ENCODE assay signal across 34 cellular contexts in the genomic region with DNA sequence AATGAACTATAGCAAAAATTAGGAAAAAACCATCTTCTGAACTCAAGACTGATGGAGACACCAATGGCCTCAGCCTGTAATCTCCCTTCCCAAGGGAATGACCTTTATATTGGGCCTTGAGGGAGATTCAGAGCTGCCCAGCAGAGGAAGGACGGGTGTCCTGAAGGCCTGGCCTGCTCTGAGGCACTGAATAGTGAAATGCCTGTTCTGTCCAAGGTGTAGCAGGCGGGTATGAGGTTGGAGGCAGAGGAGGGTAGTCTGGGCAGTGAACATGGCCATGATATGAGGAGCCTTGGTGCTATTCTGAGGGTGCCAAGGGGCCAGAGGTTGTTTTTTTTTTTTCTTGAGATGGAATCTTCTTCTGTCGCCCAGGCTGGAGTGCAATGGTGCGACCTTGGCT. TPM values are rescaled to one million over a fixed set of nuclear protein-coding genes. Genes with fewer than 3 reads are reported as not detected.
"Had no signal": no experiment of that assay in that cellular context is flagged by ENCODE, and none has a peak within 500 bp of the region (broad histone marks: within the 10 kb centered on the region; RNA-seq: fewer than 3 reads in every experiment).

No MANE protein-coding gene starts in this region.

- H3K4me3 Mint-ChIP-seq: activated CD4-positive, alpha-beta memory T cell treated with anti-CD3 and anti-CD28 coated beads, Interleukin-2, amount 10 ng/mL, durations not matched to agents 7 days and 5 days; activated naive CD4-positive, alpha-beta T cell treated with anti-CD3 and anti-CD28 coated beads for 36 hours; activated T-cell treated with anti-CD3 and anti-CD28 coated beads, Interleukin-2, amount 50 U/mL, for 24 hours had no signal

- H3K27me3 ChIP-seq: adrenal gland, body of pancreas, breast epithelium, MG63, Peyer's patch had no signal

- FAIRE-seq: astrocyte had no signal

- H3K36me3 ChIP-seq: adrenal gland, breast epithelium, MG63, Peyer's patch, WERI-Rb-1 had no signal

- H3K27ac ChIP-seq: adrenal gland, body of pancreas, breast epithelium, Peyer's patch, WERI-Rb-1 had no signal

- DNase-seq: activated CD4-positive, alpha-beta memory T cell treated with anti-CD3 and anti-CD28 coated beads, Interleukin-2, amount 10 ng/mL, durations not matched to agents 7 days and 5 days; activated CD4-positive, alpha-beta T cell treated with anti-CD3 and anti-CD28 coated beads for 1 hour; activated CD4-positive, alpha-beta T cell treated with anti-CD3 and anti-CD28 coated beads for 48 hours; activated CD4-positive, CD25-positive, alpha-beta regulatory T cell; activated gamma-delta T cell treated with Interleukin-2 at 50 U/mL for 16 hours; activated naive CD4-positive, alpha-beta T cell treated with anti-CD3 and anti-CD28 coated beads for 36 hours; activated T-cell treated with anti-CD3 and anti-CD28 coated beads, Interleukin-2, amount 50 U/mL, for 24 hours; adrenal gland; body of pancreas; caudate nucleus; Kasumi-1; KG1; MG63; MV-4-11; NCI-H1092; NCI-H1436 treated with DMSO at 0.1 percent for 48 hours; NCI-H1694 treated with DMSO at 0.1 percent for 48 hours; NCI-H2029; NCI-H510A; NCI-H526; NCI-H748 treated with DMSO at 0.1 percent for 48 hours; NK-92 treated with Interleukin-12 subunit alpha and Interleukin-12 subunit beta, amount 100 ng/mL, for 24 hours; PC-3; RPMI8226; T1000; WERI-Rb-1 had no signal

- H3K4me1 ChIP-seq: adrenal gland, body of pancreas, breast epithelium, Peyer's patch had no signal

- H3K9me3 ChIP-seq: adrenal gland, body of pancreas, Peyer's patch had no signal

- H3K4me1 Mint-ChIP-seq: activated CD4-positive, alpha-beta memory T cell treated with anti-CD3 and anti-CD28 coated beads, Interleukin-2, amount 10 ng/mL, durations not matched to agents 7 days and 5 days had no signal

- ATAC-seq: activated naive CD4-positive, alpha-beta T cell treated with anti-CD3 and anti-CD28 coated beads, Interleukin-2, amount 50 U/mL, for 72 hours; body of pancreas; PC-3; Right ventricle myocardium inferior had no signal

- H3K4me3 ChIP-seq: adrenal gland, body of pancreas, breast epithelium, MG63, Peyer's patch had no signal

- H3K27ac Mint-ChIP-seq: activated CD4-positive, alpha-beta memory T cell treated with anti-CD3 and anti-CD28 coated beads, Interleukin-2, amount 10 ng/mL, durations not matched to agents 7 days and 5 days; activated naive CD4-positive, alpha-beta T cell treated with anti-CD3 and anti-CD28 coated beads for 36 hours; activated naive CD4-positive, alpha-beta T cell treated with anti-CD3 and anti-CD28 coated beads, Interleukin-2, amount 50 U/mL, for 72 hours; activated T-cell treated with anti-CD3 and anti-CD28 coated beads, Interleukin-2, amount 50 U/mL, for 24 hours had no signal

RNA-seq across cellular contexts. Expression of gene PSD2, which starts 25.0 kb away (rescaled TPM):
- total RNA-seq: activated CD4-positive, alpha-beta memory T cell treated with anti-CD3 and anti-CD28 coated beads, Interleukin-2, amount 10 ng/mL, durations not matched to agents 7 days and 5 days; activated CD8-positive, alpha-beta memory T cell treated with anti-CD3 and anti-CD28 coated beads for 36 hours; activated naive CD4-positive, alpha-beta T cell treated with anti-CD3 and anti-CD28 coated beads for 36 hours; activated naive CD4-positive, alpha-beta T cell treated with anti-CD3 and anti-CD28 coated beads, Interleukin-2, amount 50 U/mL, for 72 hours; PC-3; Peyer's patch; Right ventricle myocardium inferior; T-helper 1 cell treated with Interleukin-12 subunit alpha and Interleukin-12 subunit beta and Interleukin-4 antibody, amounts not matched to agents 30 ng/mL and 1 ng/mL, for 36 hours; T-helper 2 cell treated with Interferon-gamma antibody and Interleukin-4, amounts not matched to agents 100 ng/mL and 5 ng/mL, for 36 hours had no signal
